Comparison of ENCODE assay signal across 1 cellular context in genomic region chr1:111706921-111707320, GRCh38.
TF ChIP-seq lines count a peak whose summit lies in the region.

No MANE protein-coding gene starts in this region.

TF ChIP-seq in HepG2, 621 proteins besides CTCF, POLR2A, EP300 and RAD21:
- TF ChIP-seq TIGD3 (CRISPR knock-in tag; IDR thresholded peaks at IDR 0.05; ENCODE audit: borderline replicate concordance) (no peak), GLI4 (CRISPR knock-in tag; IDR thresholded peaks at IDR 0.05; ENCODE audit: borderline replicate concordance) (no peak), ZNF12 (CRISPR knock-in tag; IDR thresholded peaks at IDR 0.05) (no peak), CBX5 (CRISPR knock-in tag; IDR thresholded peaks at IDR 0.05; ENCODE audit: borderline replicate concordance) (no peak), CBX1 (IDR thresholded peaks at IDR 0.05; ENCODE audit: low read depth) (no peak), NRL (CRISPR knock-in tag; IDR thresholded peaks at IDR 0.05; ENCODE audit: borderline replicate concordance) (no peak), ZFP82 (CRISPR knock-in tag; IDR thresholded peaks at IDR 0.05; ENCODE audit: borderline replicate concordance) (no peak), NCOA5 (CRISPR knock-in tag; IDR thresholded peaks at IDR 0.05) (no peak), ZNF512 (CRISPR knock-in tag; IDR thresholded peaks at IDR 0.05) (no peak), ATF1 (CRISPR knock-in tag; IDR thresholded peaks at IDR 0.05) (no peak), ZNF180 (CRISPR knock-in tag; IDR thresholded peaks at IDR 0.05; ENCODE audit: borderline replicate concordance, low read depth) (no peak), CENPX (CRISPR knock-in tag; IDR thresholded peaks at IDR 0.05) (no peak), MIER3 (CRISPR knock-in tag; IDR thresholded peaks at IDR 0.05; ENCODE audit: borderline replicate concordance) (no peak)
